Comparison of ENCODE assay signal across 22 cellular contexts in the genomic region with DNA sequence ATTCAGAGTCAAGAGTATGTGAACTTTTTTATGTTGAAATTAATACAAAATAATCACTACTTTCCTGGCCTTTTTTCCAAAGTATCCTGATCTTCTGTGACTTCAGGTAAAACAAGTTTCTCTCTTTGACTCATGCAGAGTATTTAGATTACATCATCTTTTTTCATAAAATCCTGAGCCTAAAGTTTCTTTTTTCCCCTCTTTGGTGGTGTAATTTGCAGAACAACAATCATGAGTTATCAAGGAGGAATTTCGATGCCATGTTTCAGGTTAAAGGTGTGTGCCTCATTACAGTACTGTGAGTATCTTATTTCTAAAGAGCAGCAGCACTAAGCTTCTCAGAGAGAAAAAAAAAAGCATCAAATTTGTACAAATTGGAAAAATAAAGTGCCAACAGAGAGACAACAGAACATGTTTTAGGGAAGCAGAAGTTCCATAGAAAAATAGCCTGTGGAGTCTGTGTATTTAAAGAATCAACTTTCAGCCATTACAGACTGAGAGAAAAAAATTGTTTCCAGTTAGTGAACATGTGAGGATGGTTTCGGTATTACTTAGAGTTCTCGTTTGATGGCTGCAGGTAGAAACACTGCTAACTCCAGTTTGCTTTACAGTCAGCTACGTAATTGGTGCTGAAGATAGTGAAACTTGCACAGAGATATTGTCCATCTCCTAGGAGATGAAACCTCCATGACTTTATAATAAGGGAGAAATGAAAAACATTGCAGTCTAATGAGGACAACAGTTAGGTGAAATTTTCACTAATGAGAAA.
A peak's percentile ranks its signal among the peaks of the same experiment; 100 is the strongest.
DNase-seq lines count a peak whose midpoint lies in the region; ATAC-seq, FAIRE-seq and TF ChIP-seq lines count a peak whose summit lies in the region.
"Had no signal": no experiment of that assay in that cellular context is flagged by ENCODE, and none has a peak within 500 bp of the region (broad histone marks: within the 10 kb centered on the region; RNA-seq: fewer than 3 reads in every experiment).

No MANE protein-coding gene starts in this region.

- H3K4me3 Mint-ChIP-seq in neural progenitor cell, result no peak overlapping the region
- H3K4me3 Mint-ChIP-seq: naive B cell; T-helper 2 cell treated with Interferon-gamma antibody and Interleukin-4, amounts not matched to agents 5 μg/mL and 100 μg/mL, for 36 hours had no signal

- peak; percentile 62 for DNase-seq in NCI-H2171 treated with DMSO at 0.1 percent for 48 hours (lab: John Stamatoyannopoulos, UW)
- no peak for DNase-seq in NCI-H2171 (lab: John Stamatoyannopoulos, UW)
- DNase-seq in Karpas-422, result no peak
- DNase-seq in GM12878 (ENCODE audit: low read depth, low spot score), result no peak
- DNase-seq in neural progenitor cell (ENCODE audit: low spot score), result no peak
- DNase-seq in NCI-H1092 (lab: John Stamatoyannopoulos, UW), result no peak
- no peak for DNase-seq in left lobe of liver (ENCODE audit: low spot score)
- DNase-seq in vagina (ENCODE audit: extremely low spot score in 2 of 2), result no peak
- DNase-seq: activated CD4-positive, alpha-beta T cell treated with anti-CD3 and anti-CD28 coated beads, Interleukin-2, amount 50 U/mL, for 4 hours; activated gamma-delta T cell treated with Interleukin-2 at 50 U/mL for 16 hours; DMS79; foreskin fibroblast; naive B cell; NCI-H1694; NCI-H82; SK-N-SH; WERI-Rb-1 had no signal

- 7% methylated on average over 4 of the region's 4 CpGs for WGBS in GM12878 (ENCODE audit: insufficient coverage, insufficient replicate concordance, low lambda C conversion rate, missing lambda C conversion rate)

- RAD21 ChIA-PET in GM12878 (lab: Charles Lee; ENCODE audit: unreplicated experiment), result no interaction called here

- ATAC-seq in GM12878 (peak; percentile 81), left lobe of liver (no peak)

- SMC1A ChIA-PET in GM12878 (lab: Charles Lee; ENCODE audit: uncharacterized antibody, unreplicated experiment), result interaction anchor here (0.7 to 0.9 kb wide), 2 partner anchors 80 to 706 kb away, joined by 3 to 5 read pairs; no protein-coding TSS in a partner anchor

- no peaks in the 10 kb centered on the region for H3K27me3 ChIP-seq in Karpas-422 (ENCODE audit: low read length)
- no peaks in the 10 kb centered on the region for H3K27me3 ChIP-seq in GM12878 (replicated peaks in 1 of 2; ENCODE audit: control insufficient read depth in 2 of 2, insufficient read depth in 2 of 2, low read length in 1 of 2)
- no peaks in the 10 kb centered on the region for H3K27me3 ChIP-seq in neural progenitor cell
- H3K27me3 ChIP-seq in vagina, result no peaks in the 10 kb centered on the region
- H3K27me3 ChIP-seq: hepatocyte, right atrium auricular region had no signal

- TF ChIP-seq RAD21 in GM12878 (IDR thresholded peaks at IDR 0.05; ENCODE audit: insufficient read depth, low read depth, low read length), result no peak

- H3K79me2 ChIP-seq in Karpas-422 (ENCODE audit: low read length) (no peaks in the 10 kb centered on the region), GM12878 (ENCODE audit: control insufficient read depth, insufficient read depth, low read length) (no peaks in the 10 kb centered on the region), neural progenitor cell (ENCODE audit: low read depth) (no peaks in the 10 kb centered on the region)
- H3K79me2 ChIP-seq: hepatocyte had no signal

- no peaks in the 10 kb centered on the region for H3F3A ChIP-seq in neural progenitor cell (ENCODE audit: low read depth)

- CTCF ChIA-PET in GM12878 (lab: Yijun Ruan, JAX), result no interaction called here

- no peaks in the 10 kb centered on the region for H3K36me3 ChIP-seq in Karpas-422 (ENCODE audit: insufficient read depth, low read length)
- no peaks in the 10 kb centered on the region for H3K36me3 ChIP-seq in GM12878 (ENCODE audit: control insufficient read depth in 2 of 2, insufficient read depth in 2 of 2, low read length in 1 of 2)
- no peaks in the 10 kb centered on the region for H3K36me3 ChIP-seq in neural progenitor cell
- no peaks in the 10 kb centered on the region for H3K36me3 ChIP-seq in vagina
- H3K36me3 ChIP-seq: right atrium auricular region, WERI-Rb-1 had no signal

- BruUV-seq in GM12878 (replicated peaks; lab: Mats Ljungman, UMichigan), result no TSS peak

- H3K9me2 ChIP-seq in Karpas-422 (replicated peaks; ENCODE audit: insufficient read depth, low read length), result no peaks in the 10 kb centered on the region
- H3K9me2 ChIP-seq: SK-N-SH had no signal

- no peak overlapping the region for H3K9ac ChIP-seq in Karpas-422 (ENCODE audit: low read length)
- H3K9ac ChIP-seq in GM12878 (ENCODE audit: control insufficient read depth, insufficient read depth, low read length), result no peak overlapping the region
- H3K9ac ChIP-seq in neural progenitor cell, result no peak overlapping the region
- H3K9ac ChIP-seq: SK-N-SH had no signal

- no peak overlapping the region for H3K27ac ChIP-seq in Karpas-422 (ENCODE audit: low read length)
- no peak overlapping the region for H3K27ac ChIP-seq in GM12878 (ENCODE audit: control insufficient read depth, insufficient read depth)
- no peak overlapping the region for H3K27ac ChIP-seq in neural progenitor cell
- no peak overlapping the region for H3K27ac ChIP-seq in vagina
- H3K27ac ChIP-seq: 22Rv1, hepatocyte, right atrium auricular region, WERI-Rb-1 had no signal

- H3K36me3 Mint-ChIP-seq in neural progenitor cell, result no peaks in the 10 kb centered on the region
- H3K36me3 Mint-ChIP-seq: naive B cell had no signal

- H3K4me2 ChIP-seq in Karpas-422 (ENCODE audit: low read depth, low read length, poor library complexity, severe bottlenecking), result no peak overlapping the region
- H3K4me2 ChIP-seq in GM12878 (ENCODE audit: control insufficient read depth, insufficient read depth), result no peak overlapping the region
- H3K4me2 ChIP-seq in neural progenitor cell, result no peak overlapping the region
- H3K4me2 ChIP-seq: hepatocyte, SK-N-SH had no signal

- H3K27ac Mint-ChIP-seq in neural progenitor cell, result no peak overlapping the region
- H3K27ac Mint-ChIP-seq: T-helper 2 cell treated with Interferon-gamma antibody and Interleukin-4, amounts not matched to agents 5 μg/mL and 100 μg/mL, for 36 hours had no signal

- H3K9me3 ChIP-seq in Karpas-422 (ENCODE audit: low read length) (no peaks in the 10 kb centered on the region), GM12878 (replicated peaks; ENCODE audit: control insufficient read depth, insufficient read depth, low read length) (no peaks in the 10 kb centered on the region), neural progenitor cell (ENCODE audit: low read depth) (no peaks in the 10 kb centered on the region), vagina (no peaks in the 10 kb centered on the region)
- H3K9me3 ChIP-seq: SK-N-SH had no signal

- H3K27me3 Mint-ChIP-seq in neural progenitor cell (ENCODE audit: insufficient read depth, low read depth), result no peaks in the 10 kb centered on the region
- H3K27me3 Mint-ChIP-seq: naive B cell had no signal

- H3K4me3 ChIP-seq in Karpas-422 (ENCODE audit: low read length) (no peak overlapping the region), GM12878 (no peak overlapping the region), neural progenitor cell (no peak overlapping the region), vagina (no peak overlapping the region)
- H3K4me3 ChIP-seq: hepatocyte, lung, right atrium auricular region had no signal

- intact Hi-C loops in GM12878 (cut with micrococcal nuclease; ENCODE audit: unreplicated experiment), result no loop called here
- intact Hi-C loops in vagina (cut with DNase I), result no loop called here

- H3K4me1 Mint-ChIP-seq in neural progenitor cell, result no peaks in the 10 kb centered on the region
- H3K4me1 Mint-ChIP-seq: naive B cell had no signal

- TF ChIP-seq EP300 in GM12878 (IDR thresholded peaks at IDR 0.05; ENCODE audit: borderline replicate concordance in 1 of 2, control insufficient read depth in 1 of 2, low read depth in 2 of 2, low read length in 2 of 2), result no peak

- TF ChIP-seq POLR2A in GM12878 (IDR thresholded peaks at IDR 0.05; ENCODE audit: low read depth, low read length) (no peak), vagina (IDR thresholded peaks at IDR 0.05) (no peak)

- FAIRE-seq in GM12878 (lab: Jason Lieb, UNC), result no peak

- H4K20me1 ChIP-seq in Karpas-422 (ENCODE audit: insufficient read depth, low read depth, low read length) (no peaks in the 10 kb centered on the region), GM12878 (ENCODE audit: control insufficient read depth, insufficient read depth) (no peaks in the 10 kb centered on the region), neural progenitor cell (ENCODE audit: low read depth) (no peaks in the 10 kb centered on the region)

- H2AFZ ChIP-seq in Karpas-422 (ENCODE audit: low read length) (peak overlapping the region; percentile 49; the same call in 1 of the 2 replicates), GM12878 (ENCODE audit: control insufficient read depth, low read depth, low read length) (no peak overlapping the region), neural progenitor cell (replicated peaks) (peak overlapping the region; percentile 12)
- H2AFZ ChIP-seq: hepatocyte had no signal

- H3K9me3 Mint-ChIP-seq in neural progenitor cell, result no peaks in the 10 kb centered on the region
- H3K9me3 Mint-ChIP-seq: T-helper 2 cell treated with Interferon-gamma antibody and Interleukin-4, amounts not matched to agents 5 μg/mL and 100 μg/mL, for 36 hours had no signal

- in situ Hi-C loops in GM12878 (cut with MboI), result no loop called here

- POLR2A ChIA-PET in GM12878 (lab: Charles Lee), result no interaction called here

- TF ChIP-seq CTCF in GM12878 (IDR thresholded peaks at IDR 0.05 in 2 of 3, conservative IDR thresholded peaks at IDR 0.05 in 1 of 3; ENCODE audit: control insufficient read depth in 2 of 3, extremely low read depth in 1 of 3, insufficient read depth in 1 of 3, low read depth in 3 of 3, low read length in 3 of 3) (no peak), neural progenitor cell (IDR thresholded peaks at IDR 0.05) (no peak), vagina (IDR thresholded peaks at IDR 0.05) (no peak)

- no peaks in the 10 kb centered on the region for H3K4me1 ChIP-seq in Karpas-422 (ENCODE audit: low read length)
- H3K4me1 ChIP-seq in GM12878 (ENCODE audit: control insufficient read depth, insufficient read depth, low read length), result no peaks in the 10 kb centered on the region
- H3K4me1 ChIP-seq in neural progenitor cell, result no peaks in the 10 kb centered on the region
- no peaks in the 10 kb centered on the region for H3K4me1 ChIP-seq in vagina
- H3K4me1 ChIP-seq: right atrium auricular region had no signal

TF ChIP-seq in GM12878, 131 proteins besides CTCF, POLR2A, EP300 and RAD21:
- TF ChIP-seq CREB1 (IDR thresholded peaks at IDR 0.05; ENCODE audit: low read depth), result no peak
- TF ChIP-seq CHD1 (IDR thresholded peaks at IDR 0.05; ENCODE audit: low read depth, low read length), result no peak
- no peak for TF ChIP-seq ETV6 (conservative IDR thresholded peaks at IDR 0.05 in 1 of 2, IDR thresholded peaks at IDR 0.05 in 1 of 2; ENCODE audit: borderline replicate concordance in 1 of 2, low read depth in 1 of 2)
- TF ChIP-seq FOXM1 (IDR thresholded peaks at IDR 0.05; ENCODE audit: low read depth, low read length), result no peak
- TF ChIP-seq TCF7 (IDR thresholded peaks at IDR 0.05; ENCODE audit: borderline replicate concordance), result no peak
- TF ChIP-seq RELA (IDR thresholded peaks at IDR 0.05; ENCODE audit: borderline replicate concordance, partially characterized antibody), result no peak
- TF ChIP-seq SPI1 (IDR thresholded peaks at IDR 0.05; ENCODE audit: borderline replicate concordance, insufficient read depth, low read depth, low read length), result no peak
- no peak for TF ChIP-seq NBN (IDR thresholded peaks at IDR 0.05)
TF ChIP-seq in GM12878: peak in this region for 0.
